24 cellular contexts compared by ENCODE assay signal in the genomic region with DNA sequence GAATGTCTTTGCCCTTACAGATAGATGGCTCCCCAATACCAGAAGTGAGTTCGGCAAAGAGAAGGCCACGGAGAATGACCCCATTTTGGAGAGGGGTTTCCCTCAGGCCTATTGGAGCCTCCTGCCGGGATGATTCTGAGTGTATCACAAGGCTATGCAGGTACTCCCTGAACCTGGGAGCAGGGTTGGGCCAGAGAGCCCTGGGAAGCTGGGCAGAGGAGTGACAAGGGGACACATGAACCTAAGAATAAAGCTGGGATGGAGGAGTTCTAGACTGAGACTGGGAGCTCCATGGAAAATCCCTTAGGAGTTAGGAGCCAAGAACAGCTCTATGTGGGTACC. TPM values are rescaled to one million over a fixed set of nuclear protein-coding genes. Genes with fewer than 3 reads are reported as not detected.
DNase-seq lines count a peak whose midpoint lies in the region; ATAC-seq and TF ChIP-seq lines count a peak whose summit lies in the region.
"Had no signal": no experiment of that assay in that cellular context is flagged by ENCODE, and none has a peak within 500 bp of the region (broad histone marks: within the 10 kb centered on the region; RNA-seq: fewer than 3 reads in every experiment).

No MANE protein-coding gene starts in this region.

- peaks cover 13% of the 10 kb centered on the region for H3K36me3 Mint-ChIP-seq in memory B cell
- peaks cover 2 to 32% (median 18%) of the 10 kb centered on the region in 3 experiments for H3K36me3 Mint-ChIP-seq in H9 (ENCODE audit: insufficient read depth in 1 of 3, low read depth in 3 of 3)

- no peak overlapping the region for H2BK20ac ChIP-seq in H9 (ENCODE audit: low read depth, low read length, poor library complexity, severe bottlenecking)

- H2BK12ac ChIP-seq in H9 (ENCODE audit: insufficient read length, low read depth, low read length), result no peak overlapping the region

- no peaks in the 10 kb centered on the region for H3K23me2 ChIP-seq in H9 (ENCODE audit: insufficient read length, low read depth, low read length, poor library complexity, severe bottlenecking)

- intact Hi-C loops in left ventricle myocardium inferior (cut with micrococcal nuclease) (no loop called here), left ventricle myocardium superior (cut with micrococcal nuclease) (loop anchor here (10.0 kb wide), 1 partner anchor 81 kb away; no protein-coding TSS in a partner anchor), ascending aorta (cut with DNase I) (no loop called here), transverse colon (cut with DNase I; ENCODE audit: low total_unique reads) (no loop called here)

- peaks cover 61% of the 10 kb centered on the region for H3K4me1 ChIP-seq in left ventricle myocardium inferior
- H3K4me1 ChIP-seq in ascending aorta, result peaks cover 0 to 8% of the 10 kb centered on the region in 2 donors
- peaks cover 0 to 40% (median 7%) of the 10 kb centered on the region in 4 donors for H3K4me1 ChIP-seq in transverse colon
- H3K4me1 ChIP-seq in H9 (ENCODE audit: insufficient read depth, low read length), result no peaks in the 10 kb centered on the region
- peaks cover 31% of the 10 kb centered on the region for H3K4me1 ChIP-seq in osteoblast (ENCODE audit: insufficient read depth, low read length)
- H3K4me1 ChIP-seq: tibial nerve had no signal

- H3K4me1 Mint-ChIP-seq in memory B cell (no peaks in the 10 kb centered on the region), H9 (no peaks in the 10 kb centered on the region)
- H3K4me1 Mint-ChIP-seq: activated CD4-positive, alpha-beta memory T cell treated with anti-CD3 and anti-CD28 coated beads, Interleukin-2, amount 10 ng/mL, durations not matched to agents 7 days and 5 days had no signal

- H3K27me3 ChIP-seq in left ventricle myocardium inferior (ENCODE audit: low read depth), result no peaks in the 10 kb centered on the region
- no peaks in the 10 kb centered on the region for H3K27me3 ChIP-seq in ascending aorta
- no peaks in the 10 kb centered on the region for H3K27me3 ChIP-seq in transverse colon
- H3K27me3 ChIP-seq in H9 (ENCODE audit: insufficient read depth, low read length), result no peaks in the 10 kb centered on the region
- H3K27me3 ChIP-seq in osteoblast (ENCODE audit: insufficient read depth, low read length), result no peaks in the 10 kb centered on the region
- H3K27me3 ChIP-seq: BE2C, tibial nerve had no signal

- no peak for TF ChIP-seq EP300 in transverse colon (IDR thresholded peaks at IDR 0.05; ENCODE audit: low read depth)

- no peak for DNase-seq in left ventricle myocardium inferior
- no peak for DNase-seq in left ventricle myocardium superior
- DNase-seq in ascending aorta (ENCODE audit: low spot score in 2 of 2), result no peak
- DNase-seq in memory B cell (ENCODE audit: low spot score in 2 of 2), result no peak
- DNase-seq in transverse colon, result no peak
- no peak for DNase-seq in H9
- DNase-seq in superior temporal gyrus (ENCODE audit: extremely low spot score), result no peak
- DNase-seq in osteoblast (ENCODE audit: insufficient read length, low spot score, missing footprints), result no peak
- DNase-seq: activated CD4-positive, alpha-beta memory T cell treated with anti-CD3 and anti-CD28 coated beads, Interleukin-2, amount 10 ng/mL, durations not matched to agents 7 days and 5 days; activated CD4-positive, CD25-positive, alpha-beta regulatory T cell treated with anti-CD3 and anti-CD28 coated beads, Interleukin-2, amount 50 U/mL, for 72 hours; activated CD8-positive, alpha-beta memory T cell treated with anti-CD3 and anti-CD28 coated beads, Interleukin-2, amount 50 U/mL, for 48 hours; BE2C; DMS79 treated with DMSO at 0.1 percent for 48 hours; H7; NCI-H146; NCI-H2107; NCI-H748 treated with DMSO at 0.1 percent for 48 hours; psoas muscle; stimulated activated naive CD8-positive, alpha-beta T cell treated with anti-CD3 and anti-CD28 coated beads, Interleukin-15, amount 100 ng/mL, for 72 hours had no signal

- H3K56ac ChIP-seq in H9 (ENCODE audit: insufficient read length, low read depth, low read length), result no peak overlapping the region

- H4K5ac ChIP-seq in H9 (ENCODE audit: insufficient read length, low read depth, low read length), result no peak overlapping the region

- H3K79me1 ChIP-seq in H9 (ENCODE audit: insufficient read depth, low read depth, low read length, poor library complexity, severe bottlenecking), result no peaks in the 10 kb centered on the region

- no peak for TF ChIP-seq POLR2A in transverse colon (IDR thresholded peaks at IDR 0.05)

- H3K4me3 Mint-ChIP-seq in memory B cell (no peak overlapping the region), H9 (no peak overlapping the region)
- H3K4me3 Mint-ChIP-seq: activated CD4-positive, alpha-beta memory T cell treated with anti-CD3 and anti-CD28 coated beads, Interleukin-2, amount 10 ng/mL, durations not matched to agents 7 days and 5 days; stimulated activated naive CD8-positive, alpha-beta T cell treated with anti-CD3 and anti-CD28 coated beads, Interleukin-15, amount 100 ng/mL, for 72 hours had no signal

- H3K36me3 ChIP-seq in left ventricle myocardium inferior, result peaks cover 42% of the 10 kb centered on the region
- H3K36me3 ChIP-seq in ascending aorta, result peaks cover 3 to 40% of the 10 kb centered on the region in 2 donors
- H3K36me3 ChIP-seq in transverse colon, result no peaks in the 10 kb centered on the region
- H3K36me3 ChIP-seq in osteoblast (ENCODE audit: insufficient read depth, low read length), result peaks cover 55% of the 10 kb centered on the region

- no peak overlapping the region for H2BK120ac ChIP-seq in H9 (ENCODE audit: low read depth, low read length, poor library complexity, severe bottlenecking)

- H3K27ac Mint-ChIP-seq in memory B cell, result peak overlapping the region; percentile 62
- H3K27ac Mint-ChIP-seq in H9, result no peak overlapping the region
- H3K27ac Mint-ChIP-seq: activated CD4-positive, alpha-beta memory T cell treated with anti-CD3 and anti-CD28 coated beads, Interleukin-2, amount 10 ng/mL, durations not matched to agents 7 days and 5 days; stimulated activated naive CD8-positive, alpha-beta T cell treated with anti-CD3 and anti-CD28 coated beads, Interleukin-15, amount 100 ng/mL, for 72 hours had no signal

- TF ChIP-seq CTCF in left ventricle myocardium inferior (IDR thresholded peaks at IDR 0.05; ENCODE audit: borderline replicate concordance) (no peak), ascending aorta (IDR thresholded peaks at IDR 0.05) (no peak), transverse colon (IDR thresholded peaks at IDR 0.05) (no peak), H9 (conservative IDR thresholded peaks at IDR 0.05) (no peak), osteoblast (IDR thresholded peaks at IDR 0.05; ENCODE audit: extremely low read depth, low read depth, low read length) (no peak)

- H4K20me1 ChIP-seq in H9 (ENCODE audit: control insufficient read depth, insufficient read depth, insufficient read length), result no peaks in the 10 kb centered on the region
- peaks cover 23% of the 10 kb centered on the region for H4K20me1 ChIP-seq in osteoblast (ENCODE audit: insufficient read depth, low read length)

- H3K4me2 ChIP-seq in H9 (ENCODE audit: insufficient read depth, insufficient read length, low read length) (no peak overlapping the region), osteoblast (ENCODE audit: insufficient read depth, low read length) (no peak overlapping the region)
- H3K4me2 ChIP-seq: KMS-11 had no signal

- no peak overlapping the region for H3T11ph ChIP-seq in H9 (ENCODE audit: low read length)

- no peak overlapping the region for H3K23ac ChIP-seq in H9 (ENCODE audit: insufficient read length, low read depth, low read length)

- no peaks in the 10 kb centered on the region for H3K79me2 ChIP-seq in H9 (ENCODE audit: insufficient read depth, low read length)
- peaks cover 3% of the 10 kb centered on the region for H3K79me2 ChIP-seq in osteoblast (ENCODE audit: insufficient read depth, low read length)

- H3K9ac ChIP-seq in H9 (ENCODE audit: extremely low read depth, insufficient read length, low read length), result no peak overlapping the region
- H3K9ac ChIP-seq: KMS-11 had no signal

- H3K14ac ChIP-seq in H9 (ENCODE audit: insufficient read depth, low read length), result no peak overlapping the region

- in situ Hi-C loops in transverse colon (cut with MboI; ENCODE audit: low pct_ligation_motif_present in 1 of 4, low pct_unique_long_range_greater_than_20kb in 1 of 4, low sequenced_read_pairs in 3 of 4), result no loop called here

- WGBS in transverse colon (ENCODE audit: low coverage in 1 of 2), 2 donors, result 97% methylated on average over 3 of the region's 3 CpGs; no CpG with 5 or more reads in 1 of the 2 donors
- no CpG with 5 or more reads among the region's 3 CpGs for WGBS in H9 (ENCODE audit: extremely low coverage, insufficient read length, low lambda C conversion rate)

- H3K4ac ChIP-seq in H9 (ENCODE audit: low read depth, low read length), result no peak overlapping the region

- no peak overlapping the region for H2BK5ac ChIP-seq in H9 (ENCODE audit: insufficient read length, low read length)

- H3K9me3 Mint-ChIP-seq in memory B cell, result no peaks in the 10 kb centered on the region
- H3K9me3 Mint-ChIP-seq in H9, result no peaks in the 10 kb centered on the region
- H3K9me3 Mint-ChIP-seq: activated CD4-positive, alpha-beta memory T cell treated with anti-CD3 and anti-CD28 coated beads, Interleukin-2, amount 10 ng/mL, durations not matched to agents 7 days and 5 days; stimulated activated naive CD8-positive, alpha-beta T cell treated with anti-CD3 and anti-CD28 coated beads, Interleukin-15, amount 100 ng/mL, for 72 hours had no signal

- ATAC-seq in left ventricle myocardium superior, result no peak
- no peak for ATAC-seq in memory B cell (ENCODE audit: low read depth)
- ATAC-seq: stimulated activated naive CD8-positive, alpha-beta T cell treated with anti-CD3 and anti-CD28 coated beads, Interleukin-15, amount 100 ng/mL, for 72 hours had no signal

- no peak overlapping the region for H4K91ac ChIP-seq in H9 (ENCODE audit: insufficient read length, low read depth, low read length)

- H3K27me3 Mint-ChIP-seq in memory B cell (no peaks in the 10 kb centered on the region), H9 (ENCODE audit: low read depth) (no peaks in the 10 kb centered on the region)
- H3K27me3 Mint-ChIP-seq: activated CD4-positive, alpha-beta memory T cell treated with anti-CD3 and anti-CD28 coated beads, Interleukin-2, amount 10 ng/mL, durations not matched to agents 7 days and 5 days; stimulated activated naive CD8-positive, alpha-beta T cell treated with anti-CD3 and anti-CD28 coated beads, Interleukin-15, amount 100 ng/mL, for 72 hours had no signal

- no peak overlapping the region for H4K8ac ChIP-seq in H9 (replicated peaks; ENCODE audit: insufficient read length, low read depth, low read length)

- H3K9me3 ChIP-seq in left ventricle myocardium inferior (replicated peaks) (no peaks in the 10 kb centered on the region), ascending aorta (no peaks in the 10 kb centered on the region), transverse colon (no peaks in the 10 kb centered on the region), H9 (ENCODE audit: control insufficient read depth, low read depth, low read length) (no peaks in the 10 kb centered on the region), osteoblast (ENCODE audit: low read depth, low read length) (no peaks in the 10 kb centered on the region)
- H3K9me3 ChIP-seq: BE2C, mucosa of descending colon, psoas muscle, tibial nerve had no signal

- H2AFZ ChIP-seq in H9 (ENCODE audit: low read length) (no peak overlapping the region), osteoblast (ENCODE audit: low read length) (no peak overlapping the region)

- H3K4me3 ChIP-seq in left ventricle myocardium inferior, result no peak overlapping the region
- H3K4me3 ChIP-seq in ascending aorta, result no peak overlapping the region
- H3K4me3 ChIP-seq in transverse colon, result no peak overlapping the region
- no peak overlapping the region for H3K4me3 ChIP-seq in osteoblast (ENCODE audit: insufficient read depth, low read length)
- H3K4me3 ChIP-seq: lung, mucosa of descending colon, psoas muscle, SK-N-MC, tibial nerve had no signal

- H3K27ac ChIP-seq in left ventricle myocardium inferior (replicated peaks), result peak overlapping the region; percentile 64
- peak overlapping the region; percentile 36 to 40 for H3K27ac ChIP-seq in ascending aorta
- peak overlapping the region; percentile 7 to 64 (median 39) for H3K27ac ChIP-seq in transverse colon
- H3K27ac ChIP-seq in H9 (ENCODE audit: insufficient read length, low read depth, low read length), result no peak overlapping the region
- no peak overlapping the region for H3K27ac ChIP-seq in osteoblast (ENCODE audit: low read depth, low read length)
- H3K27ac ChIP-seq: KMS-11, psoas muscle, SK-N-MC had no signal

- no peak overlapping the region for H3K18ac ChIP-seq in H9 (ENCODE audit: insufficient read length, low read depth, low read length)

- no peak overlapping the region for H2BK15ac ChIP-seq in H9 (ENCODE audit: low read depth, low read length)

- H2AK5ac ChIP-seq in H9 (ENCODE audit: insufficient read length, low read length), result no peak overlapping the region

RNA-seq across cellular contexts. Expression of gene LEAP2, which starts 0.4 kb away (rescaled TPM):
- total RNA-seq in left ventricle myocardium inferior, result 1.9 TPM
- total RNA-seq in left ventricle myocardium superior, result 0.89 TPM
- 0.21 TPM for total RNA-seq in ascending aorta
- 1 to 10 TPM in 3 of 4 donors, under 1 TPM in 1; 0.20 to 5.9 (median 5.1) TPM for total RNA-seq in transverse colon
- 1.0 and 1.4 TPM in 2 replicates for total RNA-seq in H9 (2021)
- total RNA-seq in osteoblast, result under 0.01 and 0.29 TPM in 2 replicates

RNA-seq across cellular contexts. Expression of gene UQCRQ, which starts 7.5 kb away (rescaled TPM):
- total RNA-seq in left ventricle myocardium inferior (1,839 TPM), left ventricle myocardium superior (1,703 TPM), ascending aorta (53.6 TPM), transverse colon (100 to 1,000 TPM; 117 to 311 (median 239) TPM), H9 (2021) (293 and 306 TPM in 2 replicates), osteoblast (76.0 and 94.6 TPM in 2 replicates)

RNA-seq across cellular contexts. Expression of gene GDF9, which starts 7.6 kb away (rescaled TPM):
- total RNA-seq in left ventricle myocardium inferior (0.52 TPM), left ventricle myocardium superior (0.30 TPM), ascending aorta (not detected), transverse colon (under 1 TPM in 2 of 4 donors, not detected in 2; 0.27 to 0.79 TPM), H9 (2021) (0.24 and 0.57 TPM in 2 replicates), osteoblast (0.29 and 0.36 TPM in 2 replicates)

RNA-seq across cellular contexts. Expression of gene SHROOM1, which starts 43.5 kb away (rescaled TPM):
- total RNA-seq in left ventricle myocardium inferior (4.9 TPM), left ventricle myocardium superior (5.7 TPM), ascending aorta (49.4 TPM), transverse colon (100 to 1,000 TPM in 1 of 4 donors, 10 to 100 TPM in 3; 65.3 to 244 (median 77.3) TPM), H9 (2021) (5.8 and 7.0 TPM in 2 replicates), osteoblast (4.7 and 6.2 TPM in 2 replicates)

Comparison
In these comparisons a context has a peak if more than half of its experiments do, and no peak if none do; other contexts are left out.
1. H3K27ac ChIP-seq: peak in left ventricle myocardium inferior (single experiment), ascending aorta (2 of 2) and transverse colon (4 of 4); none in H9 (single experiment) and osteoblast (single experiment).